Comparison of ENCODE assay signal across 26 cellular contexts in genomic region chr4:155434904-155435303, GRCh38.
"Had no signal": no experiment of that assay in that cellular context is flagged by ENCODE, and none has a peak within 500 bp of the region (broad histone marks: within the 10 kb centered on the region; RNA-seq: fewer than 3 reads in every experiment).

No MANE protein-coding gene starts in this region.

- H3K4me3 ChIP-seq: adrenal gland had no signal

- H3K36me3 ChIP-seq: adrenal gland had no signal

- H3K9me3 ChIP-seq: adrenal gland had no signal

- DNase-seq: activated CD4-positive, alpha-beta memory T cell treated with anti-CD3 and anti-CD28 coated beads, Interleukin-2, amount 10 ng/mL, durations not matched to agents 7 days and 5 days; activated CD4-positive, alpha-beta T cell treated with anti-CD3 and anti-CD28 coated beads for 36 hours; activated CD4-positive, alpha-beta T cell treated with anti-CD3 and anti-CD28 coated beads, Interleukin-2, amount 50 U/mL, for 1 hour; activated CD4-positive, CD25-positive, alpha-beta regulatory T cell; activated gamma-delta T cell; activated naive CD4-positive, alpha-beta T cell treated with anti-CD3 and anti-CD28 coated beads, Interleukin-2, amount 10 ng/mL, durations not matched to agents 7 days and 5 days; activated naive CD8-positive, alpha-beta T cell treated with anti-CD3 and anti-CD28 coated beads for 36 hours; activated T-cell treated with anti-CD3 and anti-CD28 coated beads for 4 hours; activated T-cell treated with anti-CD3 and anti-CD28 coated beads, Interleukin-2, amount 50 U/mL, for 48 hours; adrenal gland; aorta; KBM-7; NCI-H1048; NCI-H1417; NCI-H1930; NCI-H2171; NCI-H2227 treated with DMSO at 0.1 percent for 48 hours; NCI-H526; NCI-H774; SIG-M5; T-helper 2 cell; T1000 had no signal

- ATAC-seq: activated CD4-positive, alpha-beta T cell treated with anti-CD3 and anti-CD28 coated beads for 36 hours; activated T-helper 17 cell treated with anti-CD3 and anti-CD28 coated beads, Interleukin-2, amount 50 U/mL, for 72 hours had no signal

- FAIRE-seq: RCC 7860, TTC549 had no signal

- H3K4me1 ChIP-seq: adrenal gland had no signal

- H3K27me3 ChIP-seq: adrenal gland had no signal

- H3K27ac ChIP-seq: adrenal gland, VCaP had no signal
